Comparison of ENCODE assay signal across 26 cellular contexts in the genomic region with DNA sequence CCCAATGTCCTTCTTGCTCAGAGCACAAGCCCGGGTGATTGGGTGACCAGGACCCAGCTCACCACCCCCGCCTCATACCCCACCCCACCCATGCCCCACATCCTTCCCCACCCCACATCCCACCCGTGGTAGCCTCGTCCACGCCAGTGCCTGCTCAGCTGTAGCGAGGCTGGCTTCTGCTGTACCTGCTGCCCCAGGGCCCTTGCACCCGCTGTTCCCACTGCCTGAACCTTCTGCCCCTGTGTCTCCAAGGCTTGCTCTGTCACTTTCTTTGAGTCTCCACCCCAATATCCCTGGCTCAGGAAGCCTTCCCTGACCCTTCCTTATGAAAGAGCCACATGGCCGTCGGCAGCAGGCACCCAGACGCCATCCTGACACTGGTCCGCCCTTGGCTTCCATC.
"Had no signal": no experiment of that assay in that cellular context is flagged by ENCODE, and none has a peak within 500 bp of the region (broad histone marks: within the 10 kb centered on the region; RNA-seq: fewer than 3 reads in every experiment).

No MANE protein-coding gene starts in this region.

- H3K4me3 Mint-ChIP-seq: activated CD4-positive, alpha-beta T cell treated with anti-CD3 and anti-CD28 coated beads for 36 hours; activated CD8-positive, alpha-beta memory T cell treated with anti-CD3 and anti-CD28 coated beads, Interleukin-2, amount 10 ng/mL, durations not matched to agents 7 days and 5 days; activated CD8-positive, alpha-beta T cell treated with anti-CD3 and anti-CD28 coated beads, Interleukin-2, amount 10 ng/mL, durations not matched to agents 7 days and 5 days; activated naive CD4-positive, alpha-beta T cell treated with anti-CD3 and anti-CD28 coated beads for 36 hours; endodermal cell had no signal

- H3K36me3 Mint-ChIP-seq: activated CD8-positive, alpha-beta memory T cell treated with anti-CD3 and anti-CD28 coated beads, Interleukin-2, amount 10 ng/mL, durations not matched to agents 7 days and 5 days; naive thymus-derived CD4-positive, alpha-beta T cell had no signal

- H3K27ac Mint-ChIP-seq: activated CD4-positive, alpha-beta T cell treated with anti-CD3 and anti-CD28 coated beads for 36 hours; activated CD8-positive, alpha-beta memory T cell treated with anti-CD3 and anti-CD28 coated beads, Interleukin-2, amount 10 ng/mL, durations not matched to agents 7 days and 5 days; activated naive CD4-positive, alpha-beta T cell treated with anti-CD3 and anti-CD28 coated beads for 36 hours; endodermal cell; T-helper 2 cell treated with Interferon-gamma antibody and Interleukin-4, amounts not matched to agents 5 μg/mL and 100 μg/mL, for 36 hours had no signal

- H3K4me3 ChIP-seq: testis, transverse colon had no signal

- H3K9me3 Mint-ChIP-seq: activated naive CD4-positive, alpha-beta T cell treated with anti-CD3 and anti-CD28 coated beads for 36 hours; activated T-cell treated with anti-CD3 and anti-CD28 coated beads, Interleukin-2, amount 50 U/mL, for 72 hours; endodermal cell; naive thymus-derived CD4-positive, alpha-beta T cell; T-helper 2 cell treated with Interferon-gamma antibody and Interleukin-4, amounts not matched to agents 5 μg/mL and 100 μg/mL, for 36 hours had no signal

- H3K36me3 ChIP-seq: breast epithelium, spleen, transverse colon had no signal

- H3K27ac ChIP-seq: breast epithelium, testis, transverse colon had no signal

- H3K9me3 ChIP-seq: breast epithelium, spleen, testis, transverse colon had no signal

- H3K4me1 Mint-ChIP-seq: activated CD4-positive, alpha-beta T cell treated with anti-CD3 and anti-CD28 coated beads for 36 hours had no signal

- ATAC-seq: activated CD4-positive, alpha-beta T cell treated with anti-CD3 and anti-CD28 coated beads for 36 hours; activated CD8-positive, alpha-beta memory T cell treated with anti-CD3 and anti-CD28 coated beads, Interleukin-2, amount 10 ng/mL, durations not matched to agents 7 days and 5 days; activated CD8-positive, alpha-beta T cell treated with anti-CD3 and anti-CD28 coated beads, Interleukin-2, amount 10 ng/mL, durations not matched to agents 7 days and 5 days; activated T-cell treated with anti-CD3 and anti-CD28 coated beads, Interleukin-2, amount 50 U/mL, for 72 hours; esophagus mucosa; left colon had no signal

- H3K27me3 Mint-ChIP-seq: activated CD8-positive, alpha-beta memory T cell treated with anti-CD3 and anti-CD28 coated beads, Interleukin-2, amount 10 ng/mL, durations not matched to agents 7 days and 5 days had no signal

- H3K27me3 ChIP-seq: testis had no signal

- DNase-seq: activated CD4-positive, alpha-beta T cell treated with anti-CD3 and anti-CD28 coated beads for 36 hours; activated CD4-positive, CD25-positive, alpha-beta regulatory T cell; activated CD8-positive, alpha-beta memory T cell treated with anti-CD3 and anti-CD28 coated beads, Interleukin-2, amount 10 ng/mL, durations not matched to agents 7 days and 5 days; activated CD8-positive, alpha-beta T cell treated with anti-CD3 and anti-CD28 coated beads, Interleukin-2, amount 10 ng/mL, durations not matched to agents 7 days and 5 days; activated effector memory CD4-positive, alpha-beta T cell treated with Interleukin-2 at 50 U/mL for 16 hours; activated naive CD4-positive, alpha-beta T cell treated with anti-CD3 and anti-CD28 coated beads for 36 hours; activated T-cell treated with anti-CD3 and anti-CD28 coated beads, Interleukin-2, amount 50 U/mL, for 72 hours; amygdala; central memory CD4-positive, alpha-beta T cell; endodermal cell; foreskin fibroblast; head of caudate nucleus; hippocampal formation; kidney; left colon; mammary epithelial cell; midbrain; naive thymus-derived CD4-positive, alpha-beta T cell; posterior cingulate gyrus; spleen; stimulated activated naive CD4-positive, alpha-beta T cell treated with Interleukin-2 at 50 U/mL for 16 hours; testis; transverse colon had no signal
